Comparison of ENCODE assay signal across 19 cellular contexts in the genomic region with DNA sequence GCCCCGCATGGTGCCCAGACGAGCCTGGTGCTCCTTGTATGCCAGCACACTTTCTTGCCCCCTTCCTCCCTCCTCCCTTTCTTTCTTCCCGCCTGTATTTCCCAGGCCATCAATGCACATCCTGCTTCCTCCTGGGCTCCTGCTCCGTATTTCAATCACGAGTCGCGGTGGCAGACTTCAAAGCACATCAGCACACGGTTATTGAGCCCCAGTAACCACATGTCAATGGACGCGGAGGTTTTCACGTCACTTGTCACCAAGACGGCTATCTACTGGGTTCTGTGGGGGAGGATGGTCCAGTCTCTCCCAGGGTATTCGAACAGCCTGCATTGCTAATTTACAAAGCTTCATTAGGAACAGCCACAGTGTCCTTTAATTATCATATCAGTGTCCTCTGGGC.
"Had no signal": no experiment of that assay in that cellular context is flagged by ENCODE, and none has a peak within 500 bp of the region (broad histone marks: within the 10 kb centered on the region; RNA-seq: fewer than 3 reads in every experiment).

No MANE protein-coding gene starts in this region.

- H3K27ac ChIP-seq: hepatocyte, neutrophil, psoas muscle, tibial nerve, upper lobe of right lung, vagina had no signal

- H3K36me3 ChIP-seq: neutrophil, upper lobe of right lung, vagina had no signal

- H3K9me3 ChIP-seq: neutrophil, psoas muscle, tibial nerve, upper lobe of right lung, vagina had no signal

- H3K27me3 ChIP-seq: tibial nerve, upper lobe of right lung, vagina had no signal

- DNase-seq: effector memory CD8-positive, alpha-beta T cell; erythroblast; foreskin melanocyte; left colon; left ventricle myocardium superior; mesenchymal stem cell; naive thymus-derived CD4-positive, alpha-beta T cell; nephron progenitor cell; psoas muscle; retina; small intestine; stimulated activated CD4-positive, alpha-beta T cell treated with anti-CD3 and anti-CD28 coated beads, Interleukin-12 subunit alpha, Interleukin-12 subunit beta, amount 100 ng/mL, for 4 hours; stimulated activated naive CD4-positive, alpha-beta T cell treated with Interleukin-2 at 50 U/mL for 16 hours; upper lobe of right lung had no signal

- ATAC-seq: effector memory CD8-positive, alpha-beta T cell; left colon; left ventricle myocardium superior; naive thymus-derived CD4-positive, alpha-beta T cell; psoas muscle; upper lobe of right lung had no signal

- H3K4me3 ChIP-seq: hepatocyte, lung, psoas muscle, tibial nerve, upper lobe of right lung, vagina had no signal
